ENCODE assay signal across 8 cellular contexts in the genomic region with DNA sequence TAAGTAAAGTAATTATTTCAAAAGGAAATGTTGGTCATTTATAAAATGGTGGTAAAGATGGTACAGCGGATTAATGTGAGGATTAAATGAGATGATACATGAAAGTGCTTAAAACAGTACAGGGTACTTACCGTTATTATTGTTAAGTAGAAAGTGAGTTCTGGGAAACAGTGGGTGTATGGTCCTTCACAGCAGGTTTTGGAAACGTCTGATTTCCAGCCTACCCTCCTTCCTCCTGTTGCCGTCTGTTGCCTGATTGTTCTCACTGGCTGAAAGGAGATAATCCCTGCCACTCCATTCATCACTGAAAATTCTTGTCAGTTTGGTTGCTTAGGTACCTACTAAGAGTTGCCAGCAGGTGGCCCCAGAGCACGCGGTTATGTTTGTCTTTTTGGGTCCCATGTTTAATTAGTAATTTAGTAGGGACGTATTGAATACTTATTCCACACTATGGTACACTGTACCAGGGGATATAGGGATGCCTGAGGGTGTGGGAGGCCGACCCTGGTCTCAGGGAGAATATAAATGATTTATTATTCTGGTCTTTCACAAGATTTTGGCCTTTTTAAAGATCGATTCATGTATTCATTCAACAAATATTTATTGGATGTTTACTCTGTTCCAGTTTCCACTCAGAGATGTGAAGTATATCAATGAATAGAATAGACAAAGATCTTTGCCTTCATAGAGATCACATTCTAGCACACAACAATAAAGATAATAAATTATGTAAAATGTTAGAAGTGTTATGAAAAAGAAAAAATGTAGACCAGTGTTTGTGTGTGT. TPM values are rescaled to one million over a fixed set of nuclear protein-coding genes. Genes with fewer than 3 reads are reported as not detected.
A peak's percentile ranks its signal among the peaks of the same experiment; 100 is the strongest.
DNase-seq lines count a peak whose midpoint lies in the region; ATAC-seq lines count a peak whose summit lies in the region.

No MANE protein-coding gene starts in this region.

- ATAC-seq in HG03571 (IDR thresholded peaks at IDR 0.05; ENCODE audit: unreplicated experiment) = no peak

- H3K4me3 ChIP-seq in thymus (ENCODE audit: low read length) = peak overlapping the region; percentile 72

- no peaks in the 10 kb centered on the region for H3K4me1 ChIP-seq in thymus (ENCODE audit: control insufficient read depth, insufficient read depth, low read length)

- no peaks in the 10 kb centered on the region for H3K36me3 ChIP-seq in thymus (ENCODE audit: control insufficient read depth, insufficient read depth)

- no peak overlapping the region for H3K27ac ChIP-seq in thymus (ENCODE audit: low read depth)

- H3K27me3 ChIP-seq in thymus (ENCODE audit: control insufficient read depth, insufficient read depth) = no peaks in the 10 kb centered on the region

- H3K9me3 ChIP-seq in thymus (ENCODE audit: control insufficient read depth) = no peaks in the 10 kb centered on the region

- 21% methylated on average over 9 of the region's 9 CpGs for WGBS in thymus

- peak; percentile 88 for DNase-seq in DMS114 treated with DMSO at 0.1 percent for 48 hours (lab: John Stamatoyannopoulos, UW; ENCODE audit: unreplicated experiment)
- DNase-seq in HT1080 (ENCODE audit: low read depth) = peak; percentile 70
- peak; percentile 88 for DNase-seq in SIG-M5 treated with dmso at 0.1 percent for 504 hours (lab: John Stamatoyannopoulos, UW; ENCODE audit: unreplicated experiment)
- DNase-seq in activated effector memory CD4-positive, alpha-beta T cell treated with anti-CD3 and anti-CD28 coated beads, Interleukin-2, amount 50 U/mL, for 16 hours = peak; percentile 87
- peak; percentile 61 for DNase-seq in germinal center (ENCODE audit: low spot score)
- peak; percentile 82 for DNase-seq in pons (ENCODE audit: low spot score)

RNA-seq across cellular contexts. Expression of a gene that starts 30.8 kb away (rescaled TPM):
- total RNA-seq in HT1080 (2014; rRNA removed; shearing (Covaris generic)) = not detected in 2 replicates
- 0.03 TPM in 1 of 2 replicates, not detected in the other for polyA plus RNA-seq in HT1080 (2015; cell fraction: cytosol; rRNA removed)
- not detected in 2 replicates for polyA plus RNA-seq in HT1080 (2015; cell fraction: nucleus; rRNA removed)
- polyA plus RNA-seq in thymus = 3.2 TPM

RNA-seq across cellular contexts. Expression of a gene that starts 34.1 kb away (rescaled TPM):
- total RNA-seq in HT1080 (2014; rRNA removed; shearing (Covaris generic)) = not detected in 2 replicates
- polyA plus RNA-seq in HT1080 (2015; cell fraction: cytosol; rRNA removed) = not detected in 2 replicates
- polyA plus RNA-seq in HT1080 (2015; cell fraction: nucleus; rRNA removed) = not detected in 2 replicates
- polyA plus RNA-seq in thymus = 0.14 TPM
